ENCODE assay signal across 8 cellular contexts in genomic region chr22:27668828-27669797, GRCh38.
A peak's percentile ranks its signal among the peaks of the same experiment; 100 is the strongest.
DNase-seq lines count a peak whose midpoint lies in the region; ATAC-seq, FAIRE-seq and TF ChIP-seq lines count a peak whose summit lies in the region.

No MANE protein-coding gene starts in this region.

- no peaks in the 10 kb centered on the region for H3K79me2 ChIP-seq in SK-N-SH (ENCODE audit: insufficient read depth)

- no peaks in the 10 kb centered on the region for H3K9me2 ChIP-seq in SK-N-SH

- CTCF ChIA-PET in SK-N-SH (lab: Yijun Ruan, JAX), result no interaction called here
- CTCF ChIA-PET in HEK293T (lab: Yijun Ruan, JAX), result no interaction called here

- H3K36me3 ChIP-seq in SK-N-SH (replicated peaks in 1 of 2; ENCODE audit: control insufficient read depth in 1 of 2, insufficient read depth in 2 of 2, low read length in 1 of 2) (no peaks in the 10 kb centered on the region), small intestine (ENCODE audit: control insufficient read depth in 2 of 2, insufficient read depth in 2 of 2, low read length in 2 of 2) (no peaks in the 10 kb centered on the region)

- H2AFZ ChIP-seq in SK-N-SH (ENCODE audit: low read depth), result no peak overlapping the region; the same call in 1 of the 2 replicates

- no peak overlapping the region for H3K4me3 ChIP-seq in SK-N-SH (ENCODE audit: low read depth in 2 of 2, low read length in 1 of 2)
- H3K4me3 ChIP-seq in small intestine (ENCODE audit: low read depth in 1 of 2, low read length in 2 of 2), result no peak overlapping the region

- POLR2A ChIA-PET in SK-N-SH (lab: Yijun Ruan, JAX) (no interaction called here), HEK293T (lab: Yijun Ruan, JAX) (no interaction called here)

- no peak for TF ChIP-seq RAD21 in SK-N-SH (IDR thresholded peaks at IDR 0.05; ENCODE audit: low read length)

- H3K4me2 ChIP-seq in SK-N-SH, result no peak overlapping the region

- peak; percentile 84 for ATAC-seq in Right ventricle myocardium superior (ENCODE audit: poor library complexity)

- H3K4me1 ChIP-seq in SK-N-SH (ENCODE audit: control insufficient read depth in 1 of 2, insufficient read depth in 2 of 2, low read depth in 1 of 2, low read length in 1 of 2) (no peaks in the 10 kb centered on the region; a peak in 1 of 4 replicates), small intestine (ENCODE audit: control insufficient read depth in 2 of 2, insufficient read depth in 1 of 2, low read depth in 1 of 2, low read length in 1 of 2) (no peaks in the 10 kb centered on the region)

- TF ChIP-seq EP300 in SK-N-SH (IDR thresholded peaks at IDR 0.05; ENCODE audit: borderline replicate concordance in 1 of 2, low read depth in 1 of 2, low read length in 1 of 2), result no peak

- no peak for TF ChIP-seq CTCF in SK-N-SH (IDR thresholded peaks at IDR 0.05)

- DNase-seq in HT-29 (ENCODE audit: low spot score) (peak; percentile 15), SK-N-SH (no peak), Right ventricle myocardium superior (peak; percentile 88), small intestine (peak; percentile 52), ecto neural progenitor cell (ENCODE audit: low spot score) (no peak), hippocampal formation (lab: John Stamatoyannopoulos, UW) (no peak), NCI-H1694 treated with DMSO at 0.1 percent for 48 hours (lab: John Stamatoyannopoulos, UW) (no peak), HEK293T (ENCODE audit: extremely low spot score) (no peak)

- H3K27ac ChIP-seq in SK-N-SH (ENCODE audit: low read depth in 2 of 2, low read length in 1 of 2) (no peak overlapping the region), small intestine (ENCODE audit: low read depth in 1 of 2, low read length in 1 of 2) (peak overlapping the region in 1 of 2 donors; percentile 33)

- H4K20me1 ChIP-seq in SK-N-SH (ENCODE audit: insufficient read depth), result no peaks in the 10 kb centered on the region

- H3K9ac ChIP-seq in SK-N-SH, result no peak overlapping the region

- no peak for FAIRE-seq in small intestine (lab: Jason Lieb, UNC)

- H3F3A ChIP-seq in SK-N-SH (replicated peaks; ENCODE audit: insufficient read depth), result no peaks in the 10 kb centered on the region

- 60% methylated on average over 2 of the region's 7 CpGs for WGBS in SK-N-SH (ENCODE audit: low lambda C conversion rate)
- WGBS in small intestine, 3 donors, result 21 to 35% (median 33%) methylated on average over 7 of the region's 7 CpGs

- intact Hi-C loops in Right ventricle myocardium superior (cut with DNase I), result no loop called here

- H3K27me3 ChIP-seq in SK-N-SH (ENCODE audit: insufficient read depth) (no peaks in the 10 kb centered on the region), small intestine (ENCODE audit: control insufficient read depth in 2 of 2, insufficient read depth in 2 of 2, low read length in 2 of 2) (no peaks in the 10 kb centered on the region)

- H3K9me3 ChIP-seq in SK-N-SH, result peaks cover 5% of the 10 kb centered on the region; the same call in 1 of the 2 replicates
- no peaks in the 10 kb centered on the region for H3K9me3 ChIP-seq in small intestine (ENCODE audit: control insufficient read depth, low read depth)

TF ChIP-seq in SK-N-SH, 30 proteins besides CTCF, POLR2A, EP300 and RAD21:
- 0 out of 2 replicates have a peak, but pooled peaks have one; percentile 27 for TF ChIP-seq MEF2A (IDR thresholded peaks at IDR 0.05; ENCODE audit: borderline replicate concordance, low read depth)
- TF ChIP-seq TCF12 (IDR thresholded peaks at IDR 0.05), result peak; percentile 23; the same call in 1 of the 2 replicates
- no peak for TF ChIP-seq CHD2 (IDR thresholded peaks at IDR 0.05; ENCODE audit: low read length, partially characterized antibody)

TF ChIP-seq in HEK293T, 16 proteins besides CTCF, POLR2A, EP300 and RAD21:
- TF ChIP-seq NFRKB (IDR thresholded peaks at IDR 0.05) (no peak), BHLHE40 (IDR thresholded peaks at IDR 0.05; ENCODE audit: borderline replicate concordance) (no peak), ARNT (IDR thresholded peaks at IDR 0.05) (no peak), SUZ12 (IDR thresholded peaks at IDR 0.05) (no peak), SP1 (IDR thresholded peaks at IDR 0.05) (no peak), ELF4 (IDR thresholded peaks at IDR 0.05) (no peak), LEF1 (IDR thresholded peaks at IDR 0.05; ENCODE audit: borderline replicate concordance) (no peak), FOXM1 (IDR thresholded peaks at IDR 0.05; ENCODE audit: borderline replicate concordance) (no peak), HDGF (IDR thresholded peaks at IDR 0.05; ENCODE audit: borderline replicate concordance) (no peak), ZNF384 (IDR thresholded peaks at IDR 0.05) (no peak), FOXA1 (IDR thresholded peaks at IDR 0.05) (no peak)
- TF ChIP-seq, protein P1, sequence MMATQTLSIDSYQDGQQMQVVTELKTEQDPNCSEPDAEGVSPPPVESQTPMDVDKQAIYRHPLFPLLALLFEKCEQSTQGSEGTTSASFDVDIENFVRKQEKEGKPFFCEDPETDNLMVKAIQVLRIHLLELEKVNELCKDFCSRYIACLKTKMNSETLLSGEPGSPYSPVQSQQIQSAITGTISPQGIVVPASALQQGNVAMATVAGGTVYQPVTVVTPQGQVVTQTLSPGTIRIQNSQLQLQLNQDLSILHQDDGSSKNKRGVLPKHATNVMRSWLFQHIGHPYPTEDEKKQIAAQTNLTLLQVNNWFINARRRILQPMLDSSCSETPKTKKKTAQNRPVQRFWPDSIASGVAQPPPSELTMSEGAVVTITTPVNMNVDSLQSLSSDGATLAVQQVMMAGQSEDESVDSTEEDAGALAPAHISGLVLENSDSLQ (IDR thresholded peaks at IDR 0.05), result no peak

Comparison
In these comparisons a context has a peak if more than half of its experiments do, and no peak if none do; other contexts are left out.
1. DNase-seq: peak in HT-29 (single experiment), Right ventricle myocardium superior (single experiment) and small intestine (single experiment); none in SK-N-SH (single experiment), ecto neural progenitor cell (single experiment), hippocampal formation (0 of 2), NCI-H1694 treated with DMSO at 0.1 percent for 48 hours (single experiment) and HEK293T (single experiment).